28 cellular contexts compared by ENCODE assay signal in genomic region chr5:98583572-98583971, GRCh38.
"Had no signal": no experiment of that assay in that cellular context is flagged by ENCODE, and none has a peak within 500 bp of the region (broad histone marks: within the 10 kb centered on the region; RNA-seq: fewer than 3 reads in every experiment).

No MANE protein-coding gene starts in this region.

- H3K27ac Mint-ChIP-seq: dendritic cell treated with granulocyte-macrophage colony-stimulating factor and Interleukin-4, amounts not matched to agents 40 ng/mL and 50 ng/mL, for 4 days; effector memory CD8-positive, alpha-beta T cell; endodermal cell had no signal

- DNase-seq: colonic mucosa; cortex of kidney; dermis blood vessel endothelial cell; dorsolateral prefrontal cortex; effector CD4-positive, alpha-beta T cell; effector CD8-positive, alpha-beta T cell; effector memory CD4-positive, alpha-beta T cell; effector memory CD8-positive, alpha-beta T cell; endodermal cell; erythroblast; esophagus squamous epithelium; foreskin fibroblast; foreskin keratinocyte; foreskin melanocyte; gastrocnemius medialis; glutamatergic neuron; head of caudate nucleus; heart left ventricle had no signal

- H3K27ac ChIP-seq: colonic mucosa, coronary artery, dorsolateral prefrontal cortex, epithelial cell of prostate, esophagus muscularis mucosa, esophagus squamous epithelium, foreskin keratinocyte, gastrocnemius medialis, gastroesophageal sphincter, heart left ventricle had no signal

- H3K27me3 ChIP-seq: colonic mucosa, dorsolateral prefrontal cortex, esophagus muscularis mucosa, esophagus squamous epithelium, foreskin keratinocyte, gastrocnemius medialis, gastroesophageal sphincter, heart left ventricle had no signal

- H3K9me3 ChIP-seq: colonic mucosa, esophagus muscularis mucosa, esophagus squamous epithelium, gastrocnemius medialis, gastroesophageal sphincter, heart left ventricle had no signal

- H3K4me3 ChIP-seq: colonic mucosa, coronary artery, dorsolateral prefrontal cortex, esophagus muscularis mucosa, esophagus squamous epithelium, gastrocnemius medialis, gastroesophageal sphincter, heart left ventricle had no signal

- FAIRE-seq: colon, endometrium, endothelial cell of umbilical vein, frontal cortex had no signal

- H3K4me3 Mint-ChIP-seq: dendritic cell treated with granulocyte-macrophage colony-stimulating factor and Interleukin-4, amounts not matched to agents 40 ng/mL and 50 ng/mL, for 4 days; effector memory CD8-positive, alpha-beta T cell; endodermal cell had no signal

- H3K36me3 ChIP-seq: colonic mucosa, esophagus muscularis mucosa, esophagus squamous epithelium, gastrocnemius medialis, gastroesophageal sphincter, heart left ventricle had no signal

- H3K9me3 Mint-ChIP-seq: dendritic cell treated with granulocyte-macrophage colony-stimulating factor and Interleukin-4, amounts not matched to agents 40 ng/mL and 50 ng/mL, for 4 days; effector memory CD8-positive, alpha-beta T cell; endodermal cell had no signal

- H3K27me3 Mint-ChIP-seq: dendritic cell treated with granulocyte-macrophage colony-stimulating factor and Interleukin-4, amounts not matched to agents 40 ng/mL and 50 ng/mL, for 4 days; effector memory CD8-positive, alpha-beta T cell had no signal

- ATAC-seq: effector memory CD8-positive, alpha-beta T cell; esophagus mucosa; foreskin keratinocyte; gastrocnemius medialis; gastroesophageal sphincter; heart left ventricle had no signal

- H3K4me1 ChIP-seq: colonic mucosa, esophagus squamous epithelium, foreskin keratinocyte, gastrocnemius medialis, heart left ventricle had no signal
